8 cellular contexts compared by ENCODE assay signal in genomic region chrX:103215037-103215767, GRCh38. TPM values are rescaled to one million over a fixed set of nuclear protein-coding genes. Genes with fewer than 3 reads are reported as not detected.
A peak's percentile ranks its signal among the peaks of the same experiment; 100 is the strongest.
DNase-seq lines count a peak whose midpoint lies in the region; ATAC-seq and TF ChIP-seq lines count a peak whose summit lies in the region.

Gene BEX4 (plus strand): TSS chrX:103215108. CDS start chrX:103216154, 1,046 bp downstream.

- 0% methylated on average over 30 of the region's 67 CpGs for WGBS in prostate gland

- H3K4me3 Mint-ChIP-seq in T-helper 17 cell (peak within 1 kb of the TSS; percentile 91), type B pancreatic cell (peak within 1 kb of the TSS; percentile 87)

- no peaks in the 10 kb centered on the region for H3K36me3 ChIP-seq in prostate gland

- intact Hi-C loops in left cardiac atrium (cut with DNase I) (no loop called here), prostate gland (cut with DNase I) (loop anchor here (5.0 to 10.0 kb wide), 2 partner anchors 37 to 120 kb away; partner anchors contain the start of gene TCEAL7)

- H3K4me1 ChIP-seq in prostate gland (replicated peaks) = no peaks in the 10 kb centered on the region

- peak; percentile 88 for ATAC-seq in GM21447 (IDR thresholded peaks at IDR 0.05; ENCODE audit: unreplicated experiment)
- peak; percentile 95 for ATAC-seq in T-helper 17 cell
- ATAC-seq in left cardiac atrium = peak; percentile 98 to 100

- H3K27ac ChIP-seq in prostate gland = peak within 1 kb of the TSS; percentile 85 to 87

- H3K27ac Mint-ChIP-seq in T-helper 17 cell (peak within 1 kb of the TSS; percentile 87), type B pancreatic cell (peak within 1 kb of the TSS; percentile 90)

- H3K4me3 ChIP-seq in prostate gland = peak within 1 kb of the TSS; percentile 66 to 73

- H3K27me3 ChIP-seq in prostate gland (replicated peaks; ENCODE audit: insufficient read depth) = no peaks in the 10 kb centered on the region

- TF ChIP-seq CTCF in prostate gland (IDR thresholded peaks at IDR 0.05) (no peak), type B pancreatic cell (conservative IDR thresholded peaks at IDR 0.05) (no peak)

- H3K4me1 Mint-ChIP-seq in T-helper 17 cell (peaks cover 11% of the 10 kb centered on the region), type B pancreatic cell (ENCODE audit: unreplicated experiment) (peaks cover 4% of the 10 kb centered on the region)

- peaks cover 5% of the 10 kb centered on the region for H3K27me3 Mint-ChIP-seq in T-helper 17 cell
- no peaks in the 10 kb centered on the region for H3K27me3 Mint-ChIP-seq in type B pancreatic cell

- DNase-seq in DMS 273 treated with DMSO at 0.1 percent for 48 hours (lab: John Stamatoyannopoulos, UW) (peak; percentile 5), HuH-7 (ENCODE audit: low spot score) (peak; percentile 84), T-helper 17 cell (peak; percentile 65 to 69 (median 66)), amniotic epithelial cell (ENCODE audit: low read depth) (peak; percentile 62), left cardiac atrium (peak; percentile 87), prostate gland (ENCODE audit: low spot score) (peak; percentile 82), type B pancreatic cell (ENCODE audit: extremely low spot score, unreplicated experiment) (peak; percentile 81)

- TF ChIP-seq POLR2A in prostate gland (IDR thresholded peaks at IDR 0.05) = peak; percentile 90

- H3K36me3 Mint-ChIP-seq in T-helper 17 cell (ENCODE audit: low read depth) (no peaks in the 10 kb centered on the region), type B pancreatic cell (peaks cover 10% of the 10 kb centered on the region)

- H3K9me3 ChIP-seq in T-helper 17 cell (ENCODE audit: control insufficient read depth, low read length, poor library complexity, severe bottlenecking) (no peaks in the 10 kb centered on the region), prostate gland (no peaks in the 10 kb centered on the region)

- no peaks in the 10 kb centered on the region for H3K9me3 Mint-ChIP-seq in type B pancreatic cell

RNA-seq across cellular contexts. Expression of gene BEX4, which starts in this region (rescaled TPM):
- 10 to 100 TPM; 23.7 to 30.9 TPM for total RNA-seq in T-helper 17 cell
- total RNA-seq in left cardiac atrium = 10 to 100 TPM; 47.5 to 68.8 TPM
- total RNA-seq in prostate gland = 100 to 1,000 TPM in 1 of 2 donors, 10 to 100 TPM in 1; 60.6 to 116 TPM
- 57.0 and 80.1 TPM in 2 replicates for total RNA-seq in type B pancreatic cell (ENCODE audit: low replicate concordance)

Comparison
In these comparisons a context has a peak if more than half of its experiments do, and no peak if none do; other contexts are left out.
1. Peak in every context shown above with its lines: DNase-seq, ATAC-seq, H3K4me3 ChIP-seq and H3K27ac ChIP-seq.
2. DNase-seq: peak in every context shown above with its lines; median percentile 87 in left cardiac atrium; 84 in HuH-7; 82 in prostate gland; 81 in type B pancreatic cell; 66 in T-helper 17 cell; 62 in amniotic epithelial cell; 5 in DMS 273 treated with DMSO at 0.1 percent for 48 hours.